Comparison of ENCODE assay signal across 1 cellular context in the genomic region with DNA sequence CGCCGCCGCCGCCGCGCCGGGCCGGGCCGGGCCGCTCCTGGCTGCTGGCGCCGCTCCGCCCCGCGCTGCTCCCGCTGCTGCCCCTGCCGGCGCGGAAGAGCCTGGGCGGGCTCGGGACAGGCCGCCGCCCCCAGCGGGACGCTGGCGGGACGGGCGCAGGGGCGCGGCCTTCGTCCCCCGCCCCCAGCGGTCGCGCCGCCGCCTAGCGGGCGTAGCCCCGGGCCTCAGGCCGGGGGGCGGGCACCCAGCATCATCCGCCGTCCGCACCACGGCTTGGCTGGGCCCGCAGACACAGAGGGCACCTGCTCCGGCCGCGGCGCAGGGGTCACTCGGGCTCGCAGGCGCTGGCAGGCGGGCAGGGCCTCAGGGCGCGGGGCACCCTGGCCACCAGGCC.
A peak's percentile ranks its signal among the peaks of the same experiment; 100 is the strongest.
TF ChIP-seq lines count a peak whose summit lies in the region.

A gene (minus strand): TSS at position 107 of the 394 bp plus-strand sequence. CDS start 218 bp downstream, outside the sequence.

TF ChIP-seq in K562, 482 proteins besides CTCF, POLR2A, EP300 and RAD21 (continued from another document and continues in another):
- TF ChIP-seq, protein P1, sequence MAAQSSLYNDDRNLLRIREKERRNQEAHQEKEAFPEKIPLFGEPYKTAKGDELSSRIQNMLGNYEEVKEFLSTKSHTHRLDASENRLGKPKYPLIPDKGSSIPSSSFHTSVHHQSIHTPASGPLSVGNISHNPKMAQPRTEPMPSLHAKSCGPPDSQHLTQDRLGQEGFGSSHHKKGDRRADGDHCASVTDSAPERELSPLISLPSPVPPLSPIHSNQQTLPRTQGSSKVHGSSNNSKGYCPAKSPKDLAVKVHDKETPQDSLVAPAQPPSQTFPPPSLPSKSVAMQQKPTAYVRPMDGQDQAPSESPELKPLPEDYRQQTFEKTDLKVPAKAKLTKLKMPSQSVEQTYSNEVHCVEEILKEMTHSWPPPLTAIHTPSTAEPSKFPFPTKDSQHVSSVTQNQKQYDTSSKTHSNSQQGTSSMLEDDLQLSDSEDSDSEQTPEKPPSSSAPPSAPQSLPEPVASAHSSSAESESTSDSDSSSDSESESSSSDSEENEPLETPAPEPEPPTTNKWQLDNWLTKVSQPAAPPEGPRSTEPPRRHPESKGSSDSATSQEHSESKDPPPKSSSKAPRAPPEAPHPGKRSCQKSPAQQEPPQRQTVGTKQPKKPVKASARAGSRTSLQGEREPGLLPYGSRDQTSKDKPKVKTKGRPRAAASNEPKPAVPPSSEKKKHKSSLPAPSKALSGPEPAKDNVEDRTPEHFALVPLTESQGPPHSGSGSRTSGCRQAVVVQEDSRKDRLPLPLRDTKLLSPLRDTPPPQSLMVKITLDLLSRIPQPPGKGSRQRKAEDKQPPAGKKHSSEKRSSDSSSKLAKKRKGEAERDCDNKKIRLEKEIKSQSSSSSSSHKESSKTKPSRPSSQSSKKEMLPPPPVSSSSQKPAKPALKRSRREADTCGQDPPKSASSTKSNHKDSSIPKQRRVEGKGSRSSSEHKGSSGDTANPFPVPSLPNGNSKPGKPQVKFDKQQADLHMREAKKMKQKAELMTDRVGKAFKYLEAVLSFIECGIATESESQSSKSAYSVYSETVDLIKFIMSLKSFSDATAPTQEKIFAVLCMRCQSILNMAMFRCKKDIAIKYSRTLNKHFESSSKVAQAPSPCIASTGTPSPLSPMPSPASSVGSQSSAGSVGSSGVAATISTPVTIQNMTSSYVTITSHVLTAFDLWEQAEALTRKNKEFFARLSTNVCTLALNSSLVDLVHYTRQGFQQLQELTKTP (IDR thresholded peaks at IDR 0.05; ENCODE audit: low read depth in 1 of 2, partially characterized antibody in 2 of 2), result no peak
- TF ChIP-seq TAF15 (IDR thresholded peaks at IDR 0.05; ENCODE audit: low read depth, low read length) (no peak), ZNF696 (CRISPR knock-in tag; conservative IDR thresholded peaks at IDR 0.05) (no peak), MAZ (CRISPR knock-in tag; conservative IDR thresholded peaks at IDR 0.05 in 1 of 2, IDR thresholded peaks at IDR 0.05 in 1 of 2) (peak; percentile 13 to 75; a peak in 3 of 4 replicates), SMARCB1 (IDR thresholded peaks at IDR 0.05; ENCODE audit: insufficient read length, low read depth) (no peak), KAT7 (CRISPR knock-in tag; IDR thresholded peaks at IDR 0.05; ENCODE audit: borderline replicate concordance) (no peak), RBM34 (IDR thresholded peaks at IDR 0.05; ENCODE audit: borderline replicate concordance, insufficient read depth, low read length) (no peak), ZNF165 (CRISPR knock-in tag; IDR thresholded peaks at IDR 0.05; ENCODE audit: borderline replicate concordance) (no peak), KAT8 (IDR thresholded peaks at IDR 0.05; ENCODE audit: low read depth) (no peak), ILK (tag; IDR thresholded peaks at IDR 0.05; ENCODE audit: borderline replicate concordance, low read depth) (no peak), DPF2 (IDR thresholded peaks at IDR 0.05) (no peak), ZNF699 (CRISPR knock-in tag; IDR thresholded peaks at IDR 0.05; ENCODE audit: insufficient replicate concordance) (no peak), GTF2A2 (tag; IDR thresholded peaks at IDR 0.05) (no peak), HSF4 (CRISPR knock-in tag; IDR thresholded peaks at IDR 0.05; ENCODE audit: borderline replicate concordance) (no peak), GATAD2B (IDR thresholded peaks at IDR 0.05; ENCODE audit: borderline replicate concordance) (peak; percentile 88), POLR2G (IDR thresholded peaks at IDR 0.05; ENCODE audit: low read depth, low read length) (peak; percentile 15; the same call in 1 of the 2 replicates), ETV5 (CRISPR knock-in tag; IDR thresholded peaks at IDR 0.05; ENCODE audit: low read depth) (no peak), GATA2 (CRISPR knock-in tag; IDR thresholded peaks at IDR 0.05) (no peak), TAF9B (IDR thresholded peaks at IDR 0.05; ENCODE audit: partially characterized antibody) (no peak), ZNF408 (CRISPR knock-in tag; IDR thresholded peaks at IDR 0.05; ENCODE audit: low read depth) (no peak), SMAD4 (CRISPR knock-in tag; conservative IDR thresholded peaks at IDR 0.05) (peak; percentile 91), ZNF586 (CRISPR knock-in tag; conservative IDR thresholded peaks at IDR 0.05) (no peak), HDAC6 (IDR thresholded peaks at IDR 0.05; ENCODE audit: low read depth, low read length) (no peak), FOXJ3 (CRISPR knock-in tag; IDR thresholded peaks at IDR 0.05) (no peak), PML (IDR thresholded peaks at IDR 0.05; ENCODE audit: low read length) (no peak), JUND (IDR thresholded peaks at IDR 0.05; ENCODE audit: borderline replicate concordance, low read depth, low read length) (no peak), JUND (tag; IDR thresholded peaks at IDR 0.05; ENCODE audit: borderline replicate concordance, low read depth, low read length) (no peak), PPARD (CRISPR knock-in tag; IDR thresholded peaks at IDR 0.05) (no peak), SRSF3 (IDR thresholded peaks at IDR 0.05; ENCODE audit: insufficient read depth, low read length) (no peak), HNRNPL (IDR thresholded peaks at IDR 0.05; ENCODE audit: low read depth, low read length) (0 out of 2 replicates have a peak, but pooled peaks have one; percentile 27), TCFL5 (CRISPR knock-in tag; conservative IDR thresholded peaks at IDR 0.05) (no peak), TCF7L2 (IDR thresholded peaks at IDR 0.05; ENCODE audit: low read depth, low read length) (no peak)
- TF ChIP-seq, protein P2, sequence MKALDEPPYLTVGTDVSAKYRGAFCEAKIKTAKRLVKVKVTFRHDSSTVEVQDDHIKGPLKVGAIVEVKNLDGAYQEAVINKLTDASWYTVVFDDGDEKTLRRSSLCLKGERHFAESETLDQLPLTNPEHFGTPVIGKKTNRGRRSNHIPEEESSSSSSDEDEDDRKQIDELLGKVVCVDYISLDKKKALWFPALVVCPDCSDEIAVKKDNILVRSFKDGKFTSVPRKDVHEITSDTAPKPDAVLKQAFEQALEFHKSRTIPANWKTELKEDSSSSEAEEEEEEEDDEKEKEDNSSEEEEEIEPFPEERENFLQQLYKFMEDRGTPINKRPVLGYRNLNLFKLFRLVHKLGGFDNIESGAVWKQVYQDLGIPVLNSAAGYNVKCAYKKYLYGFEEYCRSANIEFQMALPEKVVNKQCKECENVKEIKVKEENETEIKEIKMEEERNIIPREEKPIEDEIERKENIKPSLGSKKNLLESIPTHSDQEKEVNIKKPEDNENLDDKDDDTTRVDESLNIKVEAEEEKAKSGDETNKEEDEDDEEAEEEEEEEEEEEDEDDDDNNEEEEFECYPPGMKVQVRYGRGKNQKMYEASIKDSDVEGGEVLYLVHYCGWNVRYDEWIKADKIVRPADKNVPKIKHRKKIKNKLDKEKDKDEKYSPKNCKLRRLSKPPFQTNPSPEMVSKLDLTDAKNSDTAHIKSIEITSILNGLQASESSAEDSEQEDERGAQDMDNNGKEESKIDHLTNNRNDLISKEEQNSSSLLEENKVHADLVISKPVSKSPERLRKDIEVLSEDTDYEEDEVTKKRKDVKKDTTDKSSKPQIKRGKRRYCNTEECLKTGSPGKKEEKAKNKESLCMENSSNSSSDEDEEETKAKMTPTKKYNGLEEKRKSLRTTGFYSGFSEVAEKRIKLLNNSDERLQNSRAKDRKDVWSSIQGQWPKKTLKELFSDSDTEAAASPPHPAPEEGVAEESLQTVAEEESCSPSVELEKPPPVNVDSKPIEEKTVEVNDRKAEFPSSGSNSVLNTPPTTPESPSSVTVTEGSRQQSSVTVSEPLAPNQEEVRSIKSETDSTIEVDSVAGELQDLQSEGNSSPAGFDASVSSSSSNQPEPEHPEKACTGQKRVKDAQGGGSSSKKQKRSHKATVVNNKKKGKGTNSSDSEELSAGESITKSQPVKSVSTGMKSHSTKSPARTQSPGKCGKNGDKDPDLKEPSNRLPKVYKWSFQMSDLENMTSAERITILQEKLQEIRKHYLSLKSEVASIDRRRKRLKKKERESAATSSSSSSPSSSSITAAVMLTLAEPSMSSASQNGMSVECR (CRISPR knock-in tag; IDR thresholded peaks at IDR 0.05), result peak; percentile 43; the same call in 1 of the 2 replicates
- TF ChIP-seq, protein P3, sequence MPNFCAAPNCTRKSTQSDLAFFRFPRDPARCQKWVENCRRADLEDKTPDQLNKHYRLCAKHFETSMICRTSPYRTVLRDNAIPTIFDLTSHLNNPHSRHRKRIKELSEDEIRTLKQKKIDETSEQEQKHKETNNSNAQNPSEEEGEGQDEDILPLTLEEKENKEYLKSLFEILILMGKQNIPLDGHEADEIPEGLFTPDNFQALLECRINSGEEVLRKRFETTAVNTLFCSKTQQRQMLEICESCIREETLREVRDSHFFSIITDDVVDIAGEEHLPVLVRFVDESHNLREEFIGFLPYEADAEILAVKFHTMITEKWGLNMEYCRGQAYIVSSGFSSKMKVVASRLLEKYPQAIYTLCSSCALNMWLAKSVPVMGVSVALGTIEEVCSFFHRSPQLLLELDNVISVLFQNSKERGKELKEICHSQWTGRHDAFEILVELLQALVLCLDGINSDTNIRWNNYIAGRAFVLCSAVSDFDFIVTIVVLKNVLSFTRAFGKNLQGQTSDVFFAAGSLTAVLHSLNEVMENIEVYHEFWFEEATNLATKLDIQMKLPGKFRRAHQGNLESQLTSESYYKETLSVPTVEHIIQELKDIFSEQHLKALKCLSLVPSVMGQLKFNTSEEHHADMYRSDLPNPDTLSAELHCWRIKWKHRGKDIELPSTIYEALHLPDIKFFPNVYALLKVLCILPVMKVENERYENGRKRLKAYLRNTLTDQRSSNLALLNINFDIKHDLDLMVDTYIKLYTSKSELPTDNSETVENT (CRISPR knock-in tag; IDR thresholded peaks at IDR 0.05), result no peak
- TF ChIP-seq, protein P4, sequence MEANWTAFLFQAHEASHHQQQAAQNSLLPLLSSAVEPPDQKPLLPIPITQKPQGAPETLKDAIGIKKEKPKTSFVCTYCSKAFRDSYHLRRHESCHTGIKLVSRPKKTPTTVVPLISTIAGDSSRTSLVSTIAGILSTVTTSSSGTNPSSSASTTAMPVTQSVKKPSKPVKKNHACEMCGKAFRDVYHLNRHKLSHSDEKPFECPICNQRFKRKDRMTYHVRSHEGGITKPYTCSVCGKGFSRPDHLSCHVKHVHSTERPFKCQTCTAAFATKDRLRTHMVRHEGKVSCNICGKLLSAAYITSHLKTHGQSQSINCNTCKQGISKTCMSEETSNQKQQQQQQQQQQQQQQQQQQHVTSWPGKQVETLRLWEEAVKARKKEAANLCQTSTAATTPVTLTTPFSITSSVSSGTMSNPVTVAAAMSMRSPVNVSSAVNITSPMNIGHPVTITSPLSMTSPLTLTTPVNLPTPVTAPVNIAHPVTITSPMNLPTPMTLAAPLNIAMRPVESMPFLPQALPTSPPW (CRISPR knock-in tag; IDR thresholded peaks at IDR 0.05), result peak; percentile 83
- TF ChIP-seq, protein P5, sequence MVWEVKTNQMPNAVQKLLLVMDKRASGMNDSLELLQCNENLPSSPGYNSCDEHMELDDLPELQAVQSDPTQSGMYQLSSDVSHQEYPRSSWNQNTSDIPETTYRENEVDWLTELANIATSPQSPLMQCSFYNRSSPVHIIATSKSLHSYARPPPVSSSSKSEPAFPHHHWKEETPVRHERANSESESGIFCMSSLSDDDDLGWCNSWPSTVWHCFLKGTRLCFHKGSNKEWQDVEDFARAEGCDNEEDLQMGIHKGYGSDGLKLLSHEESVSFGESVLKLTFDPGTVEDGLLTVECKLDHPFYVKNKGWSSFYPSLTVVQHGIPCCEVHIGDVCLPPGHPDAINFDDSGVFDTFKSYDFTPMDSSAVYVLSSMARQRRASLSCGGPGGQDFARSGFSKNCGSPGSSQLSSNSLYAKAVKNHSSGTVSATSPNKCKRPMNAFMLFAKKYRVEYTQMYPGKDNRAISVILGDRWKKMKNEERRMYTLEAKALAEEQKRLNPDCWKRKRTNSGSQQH (CRISPR knock-in tag; IDR thresholded peaks at IDR 0.05), result no peak
- TF ChIP-seq, protein P6, sequence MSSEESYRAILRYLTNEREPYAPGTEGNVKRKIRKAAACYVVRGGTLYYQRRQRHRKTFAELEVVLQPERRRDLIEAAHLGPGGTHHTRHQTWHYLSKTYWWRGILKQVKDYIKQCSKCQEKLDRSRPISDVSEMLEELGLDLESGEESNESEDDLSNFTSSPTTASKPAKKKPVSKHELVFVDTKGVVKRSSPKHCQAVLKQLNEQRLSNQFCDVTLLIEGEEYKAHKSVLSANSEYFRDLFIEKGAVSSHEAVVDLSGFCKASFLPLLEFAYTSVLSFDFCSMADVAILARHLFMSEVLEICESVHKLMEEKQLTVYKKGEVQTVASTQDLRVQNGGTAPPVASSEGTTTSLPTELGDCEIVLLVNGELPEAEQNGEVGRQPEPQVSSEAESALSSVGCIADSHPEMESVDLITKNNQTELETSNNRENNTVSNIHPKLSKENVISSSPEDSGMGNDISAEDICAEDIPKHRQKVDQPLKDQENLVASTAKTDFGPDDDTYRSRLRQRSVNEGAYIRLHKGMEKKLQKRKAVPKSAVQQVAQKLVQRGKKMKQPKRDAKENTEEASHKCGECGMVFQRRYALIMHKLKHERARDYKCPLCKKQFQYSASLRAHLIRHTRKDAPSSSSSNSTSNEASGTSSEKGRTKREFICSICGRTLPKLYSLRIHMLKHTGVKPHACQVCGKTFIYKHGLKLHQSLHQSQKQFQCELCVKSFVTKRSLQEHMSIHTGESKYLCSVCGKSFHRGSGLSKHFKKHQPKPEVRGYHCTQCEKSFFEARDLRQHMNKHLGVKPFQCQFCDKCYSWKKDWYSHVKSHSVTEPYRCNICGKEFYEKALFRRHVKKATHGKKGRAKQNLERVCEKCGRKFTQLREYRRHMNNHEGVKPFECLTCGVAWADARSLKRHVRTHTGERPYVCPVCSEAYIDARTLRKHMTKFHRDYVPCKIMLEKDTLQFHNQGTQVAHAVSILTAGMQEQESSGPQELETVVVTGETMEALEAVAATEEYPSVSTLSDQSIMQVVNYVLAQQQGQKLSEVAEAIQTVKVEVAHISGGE (CRISPR knock-in tag; IDR thresholded peaks at IDR 0.05), result no peak
- TF ChIP-seq, protein P7, sequence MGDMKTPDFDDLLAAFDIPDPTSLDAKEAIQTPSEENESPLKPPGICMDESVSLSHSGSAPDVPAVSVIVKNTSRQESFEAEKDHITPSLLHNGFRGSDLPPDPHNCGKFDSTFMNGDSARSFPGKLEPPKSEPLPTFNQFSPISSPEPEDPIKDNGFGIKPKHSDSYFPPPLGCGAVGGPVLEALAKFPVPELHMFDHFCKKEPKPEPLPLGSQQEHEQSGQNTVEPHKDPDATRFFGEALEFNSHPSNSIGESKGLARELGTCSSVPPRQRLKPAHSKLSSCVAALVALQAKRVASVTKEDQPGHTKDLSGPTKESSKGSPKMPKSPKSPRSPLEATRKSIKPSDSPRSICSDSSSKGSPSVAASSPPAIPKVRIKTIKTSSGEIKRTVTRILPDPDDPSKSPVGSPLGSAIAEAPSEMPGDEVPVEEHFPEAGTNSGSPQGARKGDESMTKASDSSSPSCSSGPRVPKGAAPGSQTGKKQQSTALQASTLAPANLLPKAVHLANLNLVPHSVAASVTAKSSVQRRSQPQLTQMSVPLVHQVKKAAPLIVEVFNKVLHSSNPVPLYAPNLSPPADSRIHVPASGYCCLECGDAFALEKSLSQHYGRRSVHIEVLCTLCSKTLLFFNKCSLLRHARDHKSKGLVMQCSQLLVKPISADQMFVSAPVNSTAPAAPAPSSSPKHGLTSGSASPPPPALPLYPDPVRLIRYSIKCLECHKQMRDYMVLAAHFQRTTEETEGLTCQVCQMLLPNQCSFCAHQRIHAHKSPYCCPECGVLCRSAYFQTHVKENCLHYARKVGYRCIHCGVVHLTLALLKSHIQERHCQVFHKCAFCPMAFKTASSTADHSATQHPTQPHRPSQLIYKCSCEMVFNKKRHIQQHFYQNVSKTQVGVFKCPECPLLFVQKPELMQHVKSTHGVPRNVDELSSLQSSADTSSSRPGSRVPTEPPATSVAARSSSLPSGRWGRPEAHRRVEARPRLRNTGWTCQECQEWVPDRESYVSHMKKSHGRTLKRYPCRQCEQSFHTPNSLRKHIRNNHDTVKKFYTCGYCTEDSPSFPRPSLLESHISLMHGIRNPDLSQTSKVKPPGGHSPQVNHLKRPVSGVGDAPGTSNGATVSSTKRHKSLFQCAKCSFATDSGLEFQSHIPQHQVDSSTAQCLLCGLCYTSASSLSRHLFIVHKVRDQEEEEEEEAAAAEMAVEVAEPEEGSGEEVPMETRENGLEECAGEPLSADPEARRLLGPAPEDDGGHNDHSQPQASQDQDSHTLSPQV (IDR thresholded peaks at IDR 0.05), result peak; percentile 26; the same call in 1 of the 2 replicates
